Comparison of ENCODE assay signal across 26 cellular contexts in genomic region chr5:120053841-120054240, GRCh38.
DNase-seq lines count a peak whose midpoint lies in the region; ATAC-seq, FAIRE-seq and TF ChIP-seq lines count a peak whose summit lies in the region.
"Had no signal": no experiment of that assay in that cellular context is flagged by ENCODE, and none has a peak within 500 bp of the region (broad histone marks: within the 10 kb centered on the region; RNA-seq: fewer than 3 reads in every experiment).

No MANE protein-coding gene starts in this region.

- H3K27ac ChIP-seq in heart right ventricle, result peak overlapping the region; percentile 31 to 86 (median 73)
- peak overlapping the region; percentile 68 to 72 for H3K27ac ChIP-seq in prostate gland
- H3K27ac ChIP-seq in aorta (ENCODE audit: low read depth in 1 of 2, low read length in 2 of 2), result no peak overlapping the region
- H3K27ac ChIP-seq: breast epithelium, pancreas had no signal

- H3K9me3 ChIP-seq in heart right ventricle, result peaks cover 0 to 4% (median 0%) of the 10 kb centered on the region in 11 donors
- H3K9me3 ChIP-seq in prostate gland, result no peaks in the 10 kb centered on the region
- H3K9me3 ChIP-seq in aorta (ENCODE audit: control insufficient read depth, low read length), result no peaks in the 10 kb centered on the region
- H3K9me3 ChIP-seq: breast epithelium, pancreas had no signal

- TF ChIP-seq CTCF in heart right ventricle (IDR thresholded peaks at IDR 0.05), result no peak
- no peak for TF ChIP-seq CTCF in prostate gland (IDR thresholded peaks at IDR 0.05)
- TF ChIP-seq CTCF in nephron progenitor cell (IDR thresholded peaks at IDR 0.05), result no peak

- peak overlapping the region in 3 of 10 donors; percentile 5 to 15 (median 9) for H3K4me3 ChIP-seq in heart right ventricle
- H3K4me3 ChIP-seq in prostate gland, result no peak overlapping the region
- H3K4me3 ChIP-seq in aorta (ENCODE audit: low read length in 2 of 2), result no peak overlapping the region
- H3K4me3 ChIP-seq: breast epithelium, pancreas had no signal

- WGBS in heart right ventricle, 2 donors, result 42 to 50% methylated on average over 4 of the region's 4 CpGs
- WGBS in prostate gland, result 25% methylated on average over 4 of the region's 4 CpGs
- WGBS in aorta, 2 donors, result 3 to 6% methylated on average over 4 of the region's 4 CpGs

- H3K27me3 Mint-ChIP-seq in nephron progenitor cell (ENCODE audit: low read depth, poor library complexity), result no peaks in the 10 kb centered on the region
- H3K27me3 Mint-ChIP-seq: activated B cell treated with CpG ODN at 0.5 μM for 24 hours; activated CD4-positive, alpha-beta memory T cell treated with anti-CD3 and anti-CD28 coated beads for 36 hours; activated naive CD8-positive, alpha-beta T cell treated with anti-CD3 and anti-CD28 coated beads, Interleukin-2, amount 50 U/mL, for 24 hours; CD4-positive, alpha-beta memory T cell had no signal

- peak; percentile 80 for FAIRE-seq in endometrium (lab: Jason Lieb, UNC)
- FAIRE-seq: frontal cortex, pancreas, RCC 7860 had no signal

- ATAC-seq in heart right ventricle (peak in 6 of 8 donors; percentile 32 to 73 (median 61)), aorta (ENCODE audit: low FRiP score) (peak; percentile 75)
- ATAC-seq: activated naive CD8-positive, alpha-beta T cell treated with anti-CD3 and anti-CD28 coated beads, Interleukin-2, amount 50 U/mL, for 24 hours; naive thymus-derived CD8-positive, alpha-beta T cell; stimulated activated effector memory CD8-positive, alpha-beta T cell treated with anti-CD3 and anti-CD28 coated beads, Interleukin-12 subunit alpha, Interleukin-12 subunit beta, amount 100 ng/mL, for 72 hours had no signal

- H3K36me3 ChIP-seq in heart right ventricle (no peaks in the 10 kb centered on the region), prostate gland (no peaks in the 10 kb centered on the region), aorta (ENCODE audit: control insufficient read depth in 1 of 2, insufficient read depth in 2 of 2, low read length in 1 of 2) (no peaks in the 10 kb centered on the region)
- H3K36me3 ChIP-seq: breast epithelium, pancreas had no signal

- H3K27ac Mint-ChIP-seq in nephron progenitor cell, result no peak overlapping the region
- H3K27ac Mint-ChIP-seq: activated B cell treated with CpG ODN at 0.5 μM for 24 hours; activated CD4-positive, alpha-beta memory T cell treated with anti-CD3 and anti-CD28 coated beads for 36 hours; activated naive CD8-positive, alpha-beta T cell treated with anti-CD3 and anti-CD28 coated beads, Interleukin-2, amount 50 U/mL, for 24 hours; CD4-positive, alpha-beta memory T cell; H9; memory B cell; naive thymus-derived CD8-positive, alpha-beta T cell; stimulated activated effector memory CD8-positive, alpha-beta T cell treated with anti-CD3 and anti-CD28 coated beads, Interleukin-12 subunit alpha, Interleukin-12 subunit beta, amount 100 ng/mL, for 72 hours had no signal

- no peak for DNase-seq in heart right ventricle
- DNase-seq in prostate gland (ENCODE audit: low spot score), result no peak
- DNase-seq in aorta, result no peak
- DNase-seq in T-helper 1 cell, result no peak
- DNase-seq in NCI-H82 (lab: John Stamatoyannopoulos, UW), result no peak
- no peak for DNase-seq in nephron progenitor cell
- DNase-seq: activated B cell treated with CpG ODN at 0.5 μM for 24 hours; activated CD4-positive, alpha-beta memory T cell treated with anti-CD3 and anti-CD28 coated beads for 36 hours; activated effector memory CD4-positive, alpha-beta T cell treated with anti-CD3 and anti-CD28 coated beads, Interleukin-2, amount 50 U/mL, for 16 hours; activated naive CD8-positive, alpha-beta T cell treated with anti-CD3 and anti-CD28 coated beads, Interleukin-2, amount 50 U/mL, for 24 hours; CD4-positive, alpha-beta memory T cell; GF-D8; H9; IMR-90; naive thymus-derived CD8-positive, alpha-beta T cell; NCI-H2107; NCI-H524; pancreas; stimulated activated CD4-positive, alpha-beta T cell treated with anti-CD3 and anti-CD28 coated beads, Interleukin-2, amount 100 ng/mL, for 24 hours; T-helper 2 cell had no signal

- H3K36me3 Mint-ChIP-seq in nephron progenitor cell (ENCODE audit: low read depth), result no peaks in the 10 kb centered on the region
- H3K36me3 Mint-ChIP-seq: activated CD4-positive, alpha-beta memory T cell treated with anti-CD3 and anti-CD28 coated beads for 36 hours; CD4-positive, alpha-beta memory T cell; memory B cell; naive thymus-derived CD8-positive, alpha-beta T cell; stimulated activated effector memory CD8-positive, alpha-beta T cell treated with anti-CD3 and anti-CD28 coated beads, Interleukin-12 subunit alpha, Interleukin-12 subunit beta, amount 100 ng/mL, for 72 hours had no signal

- no peak overlapping the region for H3K4me3 Mint-ChIP-seq in nephron progenitor cell
- H3K4me3 Mint-ChIP-seq: activated B cell treated with CpG ODN at 0.5 μM for 24 hours; activated CD4-positive, alpha-beta memory T cell treated with anti-CD3 and anti-CD28 coated beads for 36 hours; activated naive CD8-positive, alpha-beta T cell treated with anti-CD3 and anti-CD28 coated beads, Interleukin-2, amount 50 U/mL, for 24 hours; CD4-positive, alpha-beta memory T cell; H9; memory B cell; naive thymus-derived CD8-positive, alpha-beta T cell; stimulated activated effector memory CD8-positive, alpha-beta T cell treated with anti-CD3 and anti-CD28 coated beads, Interleukin-12 subunit alpha, Interleukin-12 subunit beta, amount 100 ng/mL, for 72 hours had no signal

- no peak for TF ChIP-seq POLR2A in prostate gland (IDR thresholded peaks at IDR 0.05)

- no peaks in the 10 kb centered on the region for H3K27me3 ChIP-seq in heart right ventricle
- no peaks in the 10 kb centered on the region for H3K27me3 ChIP-seq in prostate gland (replicated peaks; ENCODE audit: insufficient read depth)
- H3K27me3 ChIP-seq in aorta (ENCODE audit: control insufficient read depth in 1 of 2, insufficient read depth in 2 of 2, low read length in 1 of 2), result no peaks in the 10 kb centered on the region
- H3K27me3 ChIP-seq: breast epithelium, pancreas had no signal

- H3K9me3 Mint-ChIP-seq in nephron progenitor cell, result no peaks in the 10 kb centered on the region
- H3K9me3 Mint-ChIP-seq: activated B cell treated with CpG ODN at 0.5 μM for 24 hours; activated CD4-positive, alpha-beta memory T cell treated with anti-CD3 and anti-CD28 coated beads for 36 hours; activated naive CD8-positive, alpha-beta T cell treated with anti-CD3 and anti-CD28 coated beads, Interleukin-2, amount 50 U/mL, for 24 hours; memory B cell had no signal

- H3K4me1 ChIP-seq in heart right ventricle (peaks cover 0 to 43% (median 7%) of the 10 kb centered on the region in 9 donors), prostate gland (replicated peaks) (peaks cover 7% of the 10 kb centered on the region), aorta (ENCODE audit: control insufficient read depth in 1 of 2, insufficient read depth in 2 of 2, low read length in 2 of 2) (no peaks in the 10 kb centered on the region)
- H3K4me1 ChIP-seq: breast epithelium had no signal

- intact Hi-C loops in heart right ventricle (cut with DNase I), result loop anchor here in 6 of 10 donors (2.0 to 10.0 kb wide), 9 partner anchors 81 to 411 kb away; partner anchors contain the start of gene PRR16 (in 1 of the 6)
- intact Hi-C loops in prostate gland (cut with DNase I), result loop anchor here (5.0 to 10.0 kb wide), 2 partner anchors 47 to 411 kb away; partner anchors contain the start of gene PRR16
- intact Hi-C loops in aorta (cut with DNase I), result loop anchor here in 1 of 2 donors (5.0 to 10.0 kb wide), 2 partner anchors 81 to 243 kb away; no protein-coding TSS in a partner anchor

- no peaks in the 10 kb centered on the region for H3K4me1 Mint-ChIP-seq in nephron progenitor cell
- H3K4me1 Mint-ChIP-seq: activated B cell treated with CpG ODN at 0.5 μM for 24 hours; activated naive CD8-positive, alpha-beta T cell treated with anti-CD3 and anti-CD28 coated beads, Interleukin-2, amount 50 U/mL, for 24 hours; CD4-positive, alpha-beta memory T cell; memory B cell; naive thymus-derived CD8-positive, alpha-beta T cell; stimulated activated effector memory CD8-positive, alpha-beta T cell treated with anti-CD3 and anti-CD28 coated beads, Interleukin-12 subunit alpha, Interleukin-12 subunit beta, amount 100 ng/mL, for 72 hours had no signal

Comparison
In these comparisons a context has a peak if more than half of its experiments do, and no peak if none do; other contexts are left out.
1. H3K27ac ChIP-seq: peak in heart right ventricle (10 of 10) and prostate gland (2 of 2); none in aorta (0 of 2).